8 cellular contexts compared by ENCODE assay signal in the genomic region with DNA sequence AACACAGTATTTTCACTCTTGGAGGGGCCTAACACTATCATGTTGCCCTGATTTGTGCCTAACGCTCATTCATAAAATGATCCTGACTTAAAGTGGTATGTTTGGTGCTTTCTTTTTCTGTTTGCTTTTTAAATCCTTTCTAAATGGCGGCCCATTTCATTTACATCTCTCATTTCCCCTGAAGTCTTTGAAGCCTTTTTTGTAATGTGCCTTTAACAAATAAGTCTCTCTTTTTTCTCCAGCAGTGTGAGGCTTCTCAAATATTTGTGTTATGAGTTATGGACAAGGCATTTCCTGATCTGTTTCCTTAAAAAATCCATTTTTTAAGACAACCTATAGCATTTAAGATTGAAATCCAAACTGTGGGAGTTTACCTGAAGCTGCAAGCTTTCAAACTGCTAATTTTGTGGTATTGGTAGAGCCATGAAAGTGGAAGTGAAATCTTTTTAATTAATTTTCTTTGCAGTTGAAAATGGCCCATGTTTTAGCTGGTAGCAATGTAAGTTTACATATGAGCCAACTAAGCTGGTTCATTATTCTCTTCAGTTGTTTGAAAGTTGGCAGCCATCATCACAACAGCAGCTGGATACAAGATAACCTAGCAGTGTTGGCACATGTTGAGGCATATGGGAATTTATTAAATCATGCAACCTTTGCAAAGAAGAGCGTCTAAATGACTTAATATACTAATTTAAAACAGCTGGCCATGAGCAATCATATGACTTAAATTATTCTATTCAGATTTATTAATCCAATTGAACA.
A peak's percentile ranks its signal among the peaks of the same experiment; 100 is the strongest.
DNase-seq lines count a peak whose midpoint lies in the region; TF ChIP-seq lines count a peak whose summit lies in the region.

No MANE protein-coding gene starts in this region.

- intact Hi-C loops in posterior vena cava (cut with DNase I), result no loop called here

- H3K27ac ChIP-seq in caudate nucleus (ENCODE audit: low read depth, low read length), result no peak overlapping the region

- no peak overlapping the region for H3K4me3 ChIP-seq in fibroblast of mammary gland (ENCODE audit: control insufficient read depth, low read depth, low read length)

- in situ Hi-C loops in GM13976 (cut with MboI; ENCODE audit: low sequenced_read_pairs, unreplicated experiment), result no loop called here

- TF ChIP-seq CTCF in GM13976 (IDR thresholded peaks at IDR 0.05; ENCODE audit: borderline replicate concordance, control extremely low read depth, extremely low read depth, insufficient read depth, missing control alignments), result no peak
- TF ChIP-seq CTCF in fibroblast of mammary gland (conservative IDR thresholded peaks at IDR 0.05; ENCODE audit: control insufficient read depth, insufficient read depth, low read depth, low read length), result no peak

- DNase-seq in GM13976 (ENCODE audit: low spot score), result peak; percentile 26
- peak; percentile 79 for DNase-seq in HCEC 1CT
- DNase-seq in NCI-H1092 (lab: John Stamatoyannopoulos, UW), result peak; percentile 21
- DNase-seq in fibroblast of mammary gland (ENCODE audit: low read depth), result peak; percentile 88
- no peak for DNase-seq in caudate nucleus (lab: John Stamatoyannopoulos, UW)
- no peak for DNase-seq in iPS-NIHi11 (ENCODE audit: low spot score)
- no peak for DNase-seq in posterior vena cava (ENCODE audit: low spot score)
- DNase-seq in SKM-1 treated with dmso at 0.1 percent for 144 hours (lab: John Stamatoyannopoulos, UW; ENCODE audit: unreplicated experiment), result no peak

Comparison
In these comparisons a context has a peak if more than half of its experiments do, and no peak if none do; other contexts are left out.
1. DNase-seq: peak in GM13976 (single experiment), HCEC 1CT (single experiment), NCI-H1092 (single experiment) and fibroblast of mammary gland (single experiment); none in caudate nucleus (0 of 61), iPS-NIHi11 (single experiment), posterior vena cava (single experiment) and SKM-1 treated with dmso at 0.1 percent for 144 hours (single experiment).